In genomic region chr4:1299301-1299860, GRCh38 we compare ENCODE assay signal across 1 cellular context.
TF ChIP-seq lines count a peak whose summit lies in the region.

No MANE protein-coding gene starts in this region.

TF ChIP-seq in HepG2, 621 proteins besides CTCF, POLR2A, EP300 and RAD21:
- no peak for TF ChIP-seq ZNF281 (CRISPR knock-in tag; IDR thresholded peaks at IDR 0.05; ENCODE audit: borderline replicate concordance)
- no peak for TF ChIP-seq SMAD9 (CRISPR knock-in tag; IDR thresholded peaks at IDR 0.05)
- TF ChIP-seq MEIS2 (CRISPR knock-in tag; IDR thresholded peaks at IDR 0.05): no peak
- no peak for TF ChIP-seq KLF6 (CRISPR knock-in tag; IDR thresholded peaks at IDR 0.05)
- no peak for TF ChIP-seq ZNF556 (CRISPR knock-in tag; IDR thresholded peaks at IDR 0.05; ENCODE audit: borderline replicate concordance)
- TF ChIP-seq TMF1 (CRISPR knock-in tag; IDR thresholded peaks at IDR 0.05; ENCODE audit: low read depth): no peak
